28 cellular contexts compared by ENCODE assay signal in genomic region chr3:1727242-1727641, GRCh38.
"Had no signal": no experiment of that assay in that cellular context is flagged by ENCODE, and none has a peak within 500 bp of the region (broad histone marks: within the 10 kb centered on the region; RNA-seq: fewer than 3 reads in every experiment).

No MANE protein-coding gene starts in this region.

- H3K4me2 ChIP-seq: neural progenitor cell had no signal

- H3K4me3 ChIP-seq: neural progenitor cell, ovary, psoas muscle, right lobe of liver, sigmoid colon, stomach, thoracic aorta, thyroid gland, tibial nerve, upper lobe of right lung, uterus had no signal

- H3K9me3 Mint-ChIP-seq: nephron, neural progenitor cell, type B pancreatic cell had no signal

- ATAC-seq: natural killer cell; psoas muscle; right cardiac atrium; stimulated activated effector memory CD8-positive, alpha-beta T cell treated with anti-CD3 and anti-CD28 coated beads, Interleukin-12 subunit alpha, Interleukin-12 subunit beta, amount 100 ng/mL, for 72 hours; stimulated activated naive B cell treated with anti-CD40 and anti-IgM and Interleukin-4, amounts not matched to agents 10 μg/mL and 1 μg/mL and 100 μg/mL, for 72 hours; upper lobe of right lung had no signal

- H3K27ac ChIP-seq: neural progenitor cell, ovary, parathyroid adenoma, psoas muscle, right lobe of liver, sigmoid colon, stomach, thoracic aorta, thyroid gland, tibial nerve, upper lobe of right lung, uterus had no signal

- H3K27ac Mint-ChIP-seq: natural killer cell; nephron; neural progenitor cell; progenitor cell of endocrine pancreas; stimulated activated effector memory CD8-positive, alpha-beta T cell treated with anti-CD3 and anti-CD28 coated beads, Interleukin-12 subunit alpha, Interleukin-12 subunit beta, amount 100 ng/mL, for 72 hours; stimulated activated naive B cell treated with anti-CD40 and anti-IgM and Interleukin-4, amounts not matched to agents 10 μg/mL and 1 μg/mL and 100 μg/mL, for 72 hours; stimulated activated naive CD8-positive, alpha-beta T cell treated with anti-CD3 and anti-CD28 coated beads, Interleukin-15, Interleukin-2, amounts not matched to agents 100 ng/mL and 50 ng/mL, for 24 hours; type B pancreatic cell had no signal

- H3K4me1 ChIP-seq: parathyroid adenoma, psoas muscle, sigmoid colon, stomach, thyroid gland, tibial nerve, upper lobe of right lung, uterus had no signal

- H3K27me3 Mint-ChIP-seq: progenitor cell of endocrine pancreas; stimulated activated naive B cell treated with anti-CD40 and anti-IgM and Interleukin-4, amounts not matched to agents 10 μg/mL and 1 μg/mL and 100 μg/mL, for 72 hours; stimulated activated naive CD8-positive, alpha-beta T cell treated with anti-CD3 and anti-CD28 coated beads, Interleukin-15, Interleukin-2, amounts not matched to agents 100 ng/mL and 50 ng/mL, for 24 hours; type B pancreatic cell had no signal

- H3K9me3 ChIP-seq: ovary, psoas muscle, right lobe of liver, sigmoid colon, thoracic aorta, thyroid gland, tibial nerve, upper lobe of right lung, uterus had no signal

- H2AFZ ChIP-seq: neural progenitor cell, parathyroid adenoma had no signal

- H3K4me3 Mint-ChIP-seq: natural killer cell; nephron; neural progenitor cell; stimulated activated effector memory CD8-positive, alpha-beta T cell treated with anti-CD3 and anti-CD28 coated beads, Interleukin-12 subunit alpha, Interleukin-12 subunit beta, amount 100 ng/mL, for 72 hours; stimulated activated naive B cell treated with anti-CD40 and anti-IgM and Interleukin-4, amounts not matched to agents 10 μg/mL and 1 μg/mL and 100 μg/mL, for 72 hours; stimulated activated naive CD8-positive, alpha-beta T cell treated with anti-CD3 and anti-CD28 coated beads, Interleukin-15, Interleukin-2, amounts not matched to agents 100 ng/mL and 50 ng/mL, for 24 hours; type B pancreatic cell had no signal

- DNase-seq: natural killer cell; occipital lobe; ovary; posterior cingulate gyrus; psoas muscle; right cardiac atrium; sigmoid colon; small intestine; stimulated activated CD4-positive, alpha-beta T cell treated with anti-CD3 and anti-CD28 coated beads, Interleukin-15, amount 100 ng/mL, for 24 hours; stimulated activated CD4-positive, alpha-beta T cell treated with anti-CD3 and anti-CD28 coated beads, Interleukin-2, amount 100 ng/mL, for 24 hours; stimulated activated CD4-positive, alpha-beta T cell treated with anti-CD3 and anti-CD28 coated beads, Interleukin-2, amount 100 ng/mL, for 48 hours; stimulated activated CD4-positive, alpha-beta T cell treated with anti-CD3 and anti-CD28 coated beads, Interleukin-4, amount 100 ng/mL, for 24 hours; stimulated activated naive B cell treated with anti-CD40 and anti-IgM and Interleukin-4, amounts not matched to agents 10 μg/mL and 1 μg/mL and 100 μg/mL, for 72 hours; stimulated activated naive CD4-positive, alpha-beta T cell treated with Interleukin-2 at 50 U/mL for 16 hours; stomach; thyroid gland; upper lobe of right lung; uterus had no signal

- H3K4me1 Mint-ChIP-seq: natural killer cell; nephron; neural progenitor cell; stimulated activated effector memory CD8-positive, alpha-beta T cell treated with anti-CD3 and anti-CD28 coated beads, Interleukin-12 subunit alpha, Interleukin-12 subunit beta, amount 100 ng/mL, for 72 hours; stimulated activated naive B cell treated with anti-CD40 and anti-IgM and Interleukin-4, amounts not matched to agents 10 μg/mL and 1 μg/mL and 100 μg/mL, for 72 hours had no signal

- H3K9ac ChIP-seq: neural progenitor cell, parathyroid adenoma had no signal

- H3K36me3 ChIP-seq: neural progenitor cell, ovary, right lobe of liver, sigmoid colon, stomach, thoracic aorta, thyroid gland, tibial nerve, upper lobe of right lung, uterus had no signal

- H3K36me3 Mint-ChIP-seq: natural killer cell; neural progenitor cell; stimulated activated effector memory CD8-positive, alpha-beta T cell treated with anti-CD3 and anti-CD28 coated beads, Interleukin-12 subunit alpha, Interleukin-12 subunit beta, amount 100 ng/mL, for 72 hours; stimulated activated naive B cell treated with anti-CD40 and anti-IgM and Interleukin-4, amounts not matched to agents 10 μg/mL and 1 μg/mL and 100 μg/mL, for 72 hours; type B pancreatic cell had no signal

- H3K27me3 ChIP-seq: neural progenitor cell, ovary, right lobe of liver, sigmoid colon, stomach, thyroid gland, tibial nerve, upper lobe of right lung, uterus had no signal
